18 cellular contexts compared by ENCODE assay signal in genomic region chr4:116880625-116881024, GRCh38.
DNase-seq lines count a peak whose midpoint lies in the region; ATAC-seq and TF ChIP-seq lines count a peak whose summit lies in the region.
"Had no signal": no experiment of that assay in that cellular context is flagged by ENCODE, and none has a peak within 500 bp of the region (broad histone marks: within the 10 kb centered on the region; RNA-seq: fewer than 3 reads in every experiment).

No MANE protein-coding gene starts in this region.

- H3K4me3 ChIP-seq in epithelial cell of proximal tubule (ENCODE audit: low read depth, low read length) = peak overlapping the region; percentile 5
- H3K4me3 ChIP-seq: ascending aorta had no signal

- DNase-seq in epithelial cell of proximal tubule (ENCODE audit: low read depth) (peak; percentile 13), NCI-H2029 treated with DMSO at 0.1 percent for 48 hours (lab: John Stamatoyannopoulos, UW) (no peak), NCI-H1436 (lab: John Stamatoyannopoulos, UW) (no peak), DMS 273 treated with DMSO at 0.1 percent for 48 hours (lab: John Stamatoyannopoulos, UW) (no peak), C1 segment of cervical spinal cord (lab: John Stamatoyannopoulos, UW) (no peak)
- DNase-seq: activated CD4-positive, alpha-beta memory T cell treated with anti-CD3 and anti-CD28 coated beads, Interleukin-2, amount 10 ng/mL, durations not matched to agents 7 days and 5 days; activated naive CD4-positive, alpha-beta T cell treated with anti-CD3 and anti-CD28 coated beads for 36 hours; activated T-cell treated with anti-CD3 and anti-CD28 coated beads, Interleukin-2, amount 50 U/mL, for 1 hour; Calu3; effector memory CD8-positive, alpha-beta T cell; H9; NCI-H1048; NCI-H2171 treated with DMSO at 0.1 percent for 48 hours; retina had no signal

- TF ChIP-seq CTCF in epithelial cell of proximal tubule (conservative IDR thresholded peaks at IDR 0.05; ENCODE audit: low read depth, low read length) = no peak

- ATAC-seq in GM19025 (IDR thresholded peaks at IDR 0.05; ENCODE audit: low read depth, unreplicated experiment) = peak; percentile 48
- peak; percentile 61 for ATAC-seq in HG02642 (IDR thresholded peaks at IDR 0.05; ENCODE audit: poor library complexity, unreplicated experiment)
- peak; percentile 61 for ATAC-seq in HG03457 (IDR thresholded peaks at IDR 0.05; ENCODE audit: unreplicated experiment)
- ATAC-seq: effector memory CD8-positive, alpha-beta T cell had no signal
